8 cellular contexts compared by ENCODE assay signal in the genomic region with DNA sequence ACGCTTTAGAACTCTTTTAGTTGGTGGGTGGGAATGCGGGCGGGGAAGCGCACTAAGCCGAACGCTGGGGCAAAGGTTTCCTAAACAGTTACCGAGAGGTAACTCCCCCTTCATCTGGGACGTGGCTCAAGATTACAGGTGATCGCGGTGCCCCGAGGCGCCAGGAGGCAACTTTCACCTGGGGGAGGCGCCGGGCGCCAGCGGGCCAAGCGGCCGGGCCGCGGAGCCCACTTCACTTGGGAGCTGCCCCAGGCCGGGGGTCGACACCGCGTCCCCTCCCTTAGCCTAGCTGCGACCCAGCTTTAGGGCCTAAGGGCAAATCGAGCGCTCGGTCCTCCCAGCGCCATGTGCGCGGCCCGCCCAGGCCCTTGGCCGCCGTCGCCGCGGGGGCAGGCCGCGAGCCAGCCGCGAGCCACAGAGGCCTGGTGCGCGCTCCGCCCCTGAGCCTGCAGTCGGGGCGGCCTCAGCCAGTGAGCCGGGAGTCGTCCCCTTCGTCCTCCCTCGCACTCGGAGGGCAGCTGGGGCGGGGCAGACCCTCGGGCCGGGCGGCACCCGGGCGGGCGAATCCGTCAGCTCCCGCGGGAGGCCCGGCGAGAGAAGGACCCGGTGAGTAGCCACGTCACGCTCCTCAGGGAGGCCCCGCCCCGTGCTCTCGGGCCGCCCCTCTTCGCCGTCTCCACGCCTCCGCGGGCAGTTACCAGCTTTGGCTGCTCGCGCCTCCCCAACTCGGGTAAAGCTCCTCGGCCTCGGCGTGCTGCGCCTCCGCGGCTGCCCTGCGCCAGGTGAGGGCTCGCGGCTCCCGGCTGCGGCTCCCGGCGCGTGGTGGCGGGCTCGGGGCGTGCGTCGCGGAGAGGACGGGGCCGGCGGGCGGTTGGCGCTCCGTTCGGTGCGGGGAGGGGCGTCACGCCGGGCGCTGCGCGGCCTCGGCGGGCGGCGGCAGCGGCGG. TPM values are rescaled to one million over a fixed set of nuclear protein-coding genes. Genes with fewer than 3 reads are reported as not detected.
DNase-seq lines count a peak whose midpoint lies in the region; ATAC-seq, FAIRE-seq and TF ChIP-seq lines count a peak whose summit lies in the region.

A gene (plus strand): TSS at position 693 of the 946 bp plus-strand sequence. CDS start 13,640 bp downstream, outside the sequence.

- H3K4me1 ChIP-seq in Caco-2: no peaks in the 10 kb centered on the region; the same call in 1 of the 2 replicates
- H3K4me1 ChIP-seq in H1 (replicated peaks in 1 of 4; ENCODE audit: control insufficient read depth in 3 of 4, insufficient read depth in 4 of 4, low read length in 3 of 4): peaks cover 0 to 8% (median 0%) of the 10 kb centered on the region in 4 experiments; a peak in 3 of 7 replicates

- TF ChIP-seq EP300 in H1 (IDR thresholded peaks at IDR 0.05; ENCODE audit: borderline replicate concordance in 1 of 2, low read depth in 2 of 2, low read length in 2 of 2): no peak

- CTCF ChIA-PET in Caco-2 (lab: Charles Lee): interaction anchor here (1.6 to 2.3 kb wide), 2 partner anchors 8 to 96 kb away, joined by 3 to 11 read pairs; a partner anchor contains a TSS
- CTCF ChIA-PET in H1 (lab: Charles Lee; ENCODE audit: partially characterized antibody): interaction anchor here (1.0 to 1.9 kb wide), 4 partner anchors 10 to 180 kb away, joined by 3 to 6 read pairs (median 4); a partner anchor contains a TSS

- no peak within 1 kb of the TSS for H3K4ac ChIP-seq in H1 (replicated peaks; ENCODE audit: insufficient read length, low read depth, low read length)

- FAIRE-seq in H1 (lab: Jason Lieb, UNC): no peak

- peak within 1 kb of the TSS; percentile 80 for H4K5ac ChIP-seq in H1 (ENCODE audit: insufficient read length, low read depth, low read length)

- peak; percentile 89 to 96 for TF ChIP-seq POLR2A in H1 (IDR thresholded peaks at IDR 0.05; ENCODE audit: control extremely low read depth in 1 of 2, low read depth in 2 of 2, low read length in 2 of 2)

- no peaks in the 10 kb centered on the region for H3K79me1 ChIP-seq in H1 (ENCODE audit: low read depth, low read length)

- no peak within 1 kb of the TSS for H3K56ac ChIP-seq in H1 (replicated peaks; ENCODE audit: insufficient read length, low read depth, low read length)

- no peak within 1 kb of the TSS for H3K14ac ChIP-seq in H1 (ENCODE audit: insufficient read length)

- peaks cover 5% of the 10 kb centered on the region for H3K4me1 Mint-ChIP-seq in Caco-2 (ENCODE audit: low read depth, unreplicated experiment)

- no TSS peak for BruUV-seq in Caco-2 (replicated peaks; lab: Mats Ljungman, UMichigan)

- intact Hi-C loops in Caco-2 (cut with micrococcal nuclease; ENCODE audit: unreplicated experiment): loop anchor here (2.0 to 5.0 kb wide), 4 partner anchors 96 to 1031 kb away; a partner anchor contains a TSS

- H3K4me3 ChIP-seq in Caco-2 (ENCODE audit: low read depth, low read length) (peak within 1 kb of the TSS; percentile 86), H1 (ENCODE audit: extremely low read depth in 1 of 4, insufficient read depth in 2 of 4, low read depth in 3 of 4, low read length in 4 of 4) (peak within 1 kb of the TSS; percentile 59 to 81 (median 76))

- H2AK5ac ChIP-seq in H1 (ENCODE audit: low read depth, low read length): no peak within 1 kb of the TSS

- no peak within 1 kb of the TSS for H3K23ac ChIP-seq in H1 (ENCODE audit: insufficient read length)

- no peaks in the 10 kb centered on the region for H3K36me3 ChIP-seq in Caco-2 (ENCODE audit: control insufficient read depth, insufficient read depth, low read length)
- no peaks in the 10 kb centered on the region for H3K36me3 ChIP-seq in H1 (ENCODE audit: control insufficient read depth in 2 of 4, insufficient read depth in 4 of 4, low read length in 3 of 4)

- no peaks in the 10 kb centered on the region for H3K9me3 Mint-ChIP-seq in Caco-2 (ENCODE audit: unreplicated experiment)

- H3K27ac ChIP-seq in H1 (ENCODE audit: low read depth, low read length): peak within 1 kb of the TSS; percentile 96

- peaks cover 14 to 37% of the 10 kb centered on the region in 2 experiments; a peak in 3 of 4 replicates for H3K79me2 ChIP-seq in H1 (ENCODE audit: control insufficient read depth in 1 of 2, insufficient read depth in 2 of 2, low read length in 2 of 2)

- peak within 1 kb of the TSS; percentile 67 to 95 (median 92) for H3K9ac ChIP-seq in H1 (replicated peaks in 1 of 4; ENCODE audit: extremely low read depth in 1 of 4, low read depth in 3 of 4, low read length in 3 of 4)

- peak within 1 kb of the TSS; percentile 44 for H4K91ac ChIP-seq in H1 (replicated peaks; ENCODE audit: insufficient read length, low read length)

- no peaks in the 10 kb centered on the region for H3K27me3 Mint-ChIP-seq in Caco-2 (ENCODE audit: insufficient read depth, unreplicated experiment)

- H3K9me3 ChIP-seq in Caco-2 (no peaks in the 10 kb centered on the region), H1 (ENCODE audit: insufficient read depth in 2 of 2, low read depth in 1 of 2, low read length in 1 of 2) (no peaks in the 10 kb centered on the region)

- no peak within 1 kb of the TSS for H2BK15ac ChIP-seq in H1 (ENCODE audit: low read length)

- no peaks in the 10 kb centered on the region for H3K36me3 Mint-ChIP-seq in Caco-2 (ENCODE audit: insufficient read depth, unreplicated experiment)

- no peak within 1 kb of the TSS for H2BK120ac ChIP-seq in H1 (replicated peaks; ENCODE audit: low read depth, low read length)

- H3K27me3 ChIP-seq in Caco-2 (replicated peaks; ENCODE audit: control insufficient read depth, insufficient read depth, low read length): no peaks in the 10 kb centered on the region
- no peaks in the 10 kb centered on the region for H3K27me3 ChIP-seq in H1 (replicated peaks in 1 of 4; ENCODE audit: control insufficient read depth in 3 of 4, extremely low read depth in 1 of 4, insufficient read depth in 3 of 4, low read length in 3 of 4)

- peak within 1 kb of the TSS; percentile 97; the same call in 1 of the 2 replicates for H4K8ac ChIP-seq in H1 (ENCODE audit: extremely low read depth, insufficient read depth, low read length)

- peak within 1 kb of the TSS; percentile 71 for H3K4me3 Mint-ChIP-seq in Caco-2 (ENCODE audit: unreplicated experiment)

- H2AFZ ChIP-seq in H1 (ENCODE audit: low read length): peak within 1 kb of the TSS; percentile 7; the same call in 1 of the 2 replicates

- H2BK20ac ChIP-seq in H1 (ENCODE audit: low read length): no peak within 1 kb of the TSS

- 3% methylated on average over 44 of the region's 118 CpGs; no CpG with 5 or more reads in 1 of the 2 experiments for WGBS in H1 (ENCODE audit: extremely low coverage in 1 of 2, insufficient coverage in 1 of 2, insufficient read length in 1 of 2, insufficient replicate concordance in 2 of 2, low coverage in 1 of 2, low lambda C conversion rate in 2 of 2, missing lambda C conversion rate in 1 of 2), 2 experiments

- DNase-seq in Caco-2: peak; percentile 97
- peak; percentile 97 for DNase-seq in HT1080 (ENCODE audit: low read depth)
- DNase-seq in NOMO-1 treated with dmso at 0.1 percent for 144 hours (lab: John Stamatoyannopoulos, UW; ENCODE audit: unreplicated experiment): peak; percentile 92
- DNase-seq in activated CD8-positive, alpha-beta memory T cell treated with anti-CD3 and anti-CD28 coated beads for 48 hours (ENCODE audit: low read depth in 2 of 3, low spot score in 2 of 3): peak; percentile 81 to 93 (median 91)
- peak; percentile 85 to 96 for DNase-seq in H1 (ENCODE audit: low read depth in 1 of 2, low spot score in 2 of 2)
- DNase-seq in mesenteric fat pad (ENCODE audit: low spot score): peak; percentile 97
- DNase-seq in stimulated activated CD8-positive, alpha-beta memory T cell treated with anti-CD3 and anti-CD28 coated beads, Interleukin-15, amount 100 ng/mL, for 1 hour (ENCODE audit: low read depth): peak; percentile 81

- H4K20me1 ChIP-seq in H1 (replicated peaks in 1 of 2; ENCODE audit: control insufficient read depth in 1 of 2, insufficient read depth in 2 of 2, low read length in 2 of 2): peaks cover 0 to 5% of the 10 kb centered on the region in 2 experiments

- ATAC-seq in GM21367 (IDR thresholded peaks at IDR 0.05; ENCODE audit: unreplicated experiment): peak; percentile 84

- peak within 1 kb of the TSS; percentile 93 for H3K27ac Mint-ChIP-seq in Caco-2 (ENCODE audit: unreplicated experiment)

- peak within 1 kb of the TSS; percentile 87 for H2BK5ac ChIP-seq in H1 (ENCODE audit: low read depth, low read length)

- H2BK12ac ChIP-seq in H1 (ENCODE audit: low read depth, low read length): no peak within 1 kb of the TSS; the same call in 1 of the 2 replicates

- H3K4me2 ChIP-seq in H1 (ENCODE audit: insufficient read depth in 1 of 2, low read depth in 2 of 2, low read length in 2 of 2): peak within 1 kb of the TSS; percentile 91 to 92

- TF ChIP-seq CTCF in Caco-2 (IDR thresholded peaks at IDR 0.05; ENCODE audit: insufficient read depth in 1 of 2, low read depth in 1 of 2, low read length in 1 of 2, severe bottlenecking in 1 of 2, unreplicated experiment in 1 of 2) (no peak), H1 (IDR thresholded peaks at IDR 0.05; ENCODE audit: control extremely low read depth in 1 of 3, insufficient read depth in 1 of 3, low read depth in 1 of 3, low read length in 3 of 3) (no peak)

- POLR2A ChIA-PET in Caco-2 (lab: Charles Lee) (interaction anchor here (0.7 to 1.9 kb wide), 6 partner anchors 10 to 279 kb away, joined by 3 to 20 read pairs (median 6); a partner anchor contains a TSS), H1 (lab: Charles Lee; ENCODE audit: partially characterized antibody) (interaction anchor here (0.6 to 4.5 kb wide), 12 partner anchors 9 to 227 kb away, joined by 3 to 40 read pairs (median 5); a partner anchor contains a TSS)

- no peaks in the 10 kb centered on the region; the same call in 1 of the 2 replicates for H3K23me2 ChIP-seq in H1 (ENCODE audit: low read depth, low read length)

- peak within 1 kb of the TSS; percentile 78 for H3K18ac ChIP-seq in H1 (ENCODE audit: extremely low read depth, low read length)

- TF ChIP-seq RAD21 in H1 (IDR thresholded peaks at IDR 0.05 in 1 of 2, conservative IDR thresholded peaks at IDR 0.05 in 1 of 2; ENCODE audit: low read depth in 2 of 2, low read length in 2 of 2): no peak

RNA-seq across cellular contexts. Expression of the gene that starts here (rescaled TPM):
- total RNA-seq in Caco-2 (2022) (23.6 and 25.0 TPM in 2 replicates), mesenteric fat pad (20.0 TPM)
- 11.5 and 12.1 TPM in 2 replicates for total RNA-seq in HT1080 (2014; rRNA removed; shearing (Covaris generic))
- 15.1 and 20.1 TPM in 2 replicates for polyA plus RNA-seq in HT1080 (2015; cell fraction: cytosol; rRNA removed)
- polyA plus RNA-seq in HT1080 (2015; cell fraction: nucleus; rRNA removed): 24.0 and 24.1 TPM in 2 replicates
- 44.8 and 47.0 TPM in 2 replicates for total RNA-seq in H1 (2021; fragmentation: NEBNext Ultra II Directional; extraction: Animal tissue kit (Norgen Biotek cat#: 25700))
- 5.4 and 10.6 TPM in 2 replicates for polyA plus RNA-seq in H1 (2011; rRNA removed)
- polyA plus RNA-seq in H1 (2011; cell fraction: cytosol; rRNA removed): 17.3 TPM
- 6.9 TPM for polyA plus RNA-seq in H1 (2011; cell fraction: nucleus; rRNA removed)
- 18.1 to 31.0 TPM (median 19.6 TPM) in 4 replicates for polyA plus RNA-seq in H1 (2012, experiment 1 of 2)
- polyA plus RNA-seq in H1 (2012, experiment 2 of 2): 3.2 TPM
- 31.6 TPM for polyA plus RNA-seq in H1 (2013, experiment 1 of 2)
- 31.1 TPM for polyA plus RNA-seq in H1 (2013, experiment 2 of 2)
- polyA minus RNA-seq in H1 (2011; rRNA and poly(A)+ RNA removed): 10.4 and 13.3 TPM in 2 replicates
- polyA minus RNA-seq in H1 (2011; cell fraction: cytosol; rRNA and poly(A)+ RNA removed): 15.7 TPM
- 32.7 TPM for polyA minus RNA-seq in H1 (2011; cell fraction: nucleus; rRNA and poly(A)+ RNA removed)

Comparison
In these comparisons a context has a peak if more than half of its experiments do, and no peak if none do; other contexts are left out.
1. Peak in every context shown above with its lines: DNase-seq, ATAC-seq, H3K4me3 ChIP-seq and H3K27ac ChIP-seq.